In genomic region chr10:28211759-28212158, GRCh38 we compare ENCODE assay signal across 20 cellular contexts.
"Had no signal": no experiment of that assay in that cellular context is flagged by ENCODE, and none has a peak within 500 bp of the region (broad histone marks: within the 10 kb centered on the region; RNA-seq: fewer than 3 reads in every experiment).

No MANE protein-coding gene starts in this region.

- H3K9ac ChIP-seq: SK-N-SH had no signal

- DNase-seq: KBM-7, NCI-H1092, NCI-H1105 treated with DMSO at 0.1 percent for 48 hours, NCI-H1436, NCI-H187, NCI-H2029, NCI-H2081 treated with DMSO at 0.1 percent for 48 hours, NCI-H2171, NCI-H226, NCI-H446, NCI-H510A, NCI-H524 treated with DMSO at 0.1 percent for 48 hours, NCI-H69, NCI-H774, PC-3, SHP77, SK-N-SH, SW 1271 had no signal

- H3K9me2 ChIP-seq: SK-N-SH had no signal

- ATAC-seq: Panc1, PC-3 had no signal

- H3K4me2 ChIP-seq: SK-N-SH had no signal

- H3K9me3 ChIP-seq: SK-N-SH had no signal

- H3K27ac ChIP-seq: RWPE1 had no signal
